10 cellular contexts compared by ENCODE assay signal in genomic region chr16:81951564-81951963, GRCh38. TPM values are rescaled to one million over a fixed set of nuclear protein-coding genes. Genes with fewer than 3 reads are reported as not detected.
"Had no signal": no experiment of that assay in that cellular context is flagged by ENCODE, and none has a peak within 500 bp of the region (broad histone marks: within the 10 kb centered on the region; RNA-seq: fewer than 3 reads in every experiment).

No MANE protein-coding gene starts in this region.

- H3K4me3 ChIP-seq: GM23338 had no signal

- H3K4me2 ChIP-seq: GM23338, KMS-11 had no signal

- DNase-seq: H9, HCEC 1CT, HFFc6, IMR-90, KBM-7 had no signal

- H3K27ac ChIP-seq: KMS-11 had no signal

- H2AFZ ChIP-seq: GM23338 had no signal

- ATAC-seq: GM23338 had no signal

- FAIRE-seq: H1, H54, HTR-8/SVneo had no signal

- H3K9ac ChIP-seq: KMS-11 had no signal

RNA-seq across cellular contexts. Expression of gene SDR42E1, which starts 59.7 kb away (rescaled TPM):
- total RNA-seq: H1, H9, HFFc6 had no signal
- polyA plus RNA-seq: GM23338 had no signal
